ENCODE assay signal across 9 cellular contexts in the genomic region with DNA sequence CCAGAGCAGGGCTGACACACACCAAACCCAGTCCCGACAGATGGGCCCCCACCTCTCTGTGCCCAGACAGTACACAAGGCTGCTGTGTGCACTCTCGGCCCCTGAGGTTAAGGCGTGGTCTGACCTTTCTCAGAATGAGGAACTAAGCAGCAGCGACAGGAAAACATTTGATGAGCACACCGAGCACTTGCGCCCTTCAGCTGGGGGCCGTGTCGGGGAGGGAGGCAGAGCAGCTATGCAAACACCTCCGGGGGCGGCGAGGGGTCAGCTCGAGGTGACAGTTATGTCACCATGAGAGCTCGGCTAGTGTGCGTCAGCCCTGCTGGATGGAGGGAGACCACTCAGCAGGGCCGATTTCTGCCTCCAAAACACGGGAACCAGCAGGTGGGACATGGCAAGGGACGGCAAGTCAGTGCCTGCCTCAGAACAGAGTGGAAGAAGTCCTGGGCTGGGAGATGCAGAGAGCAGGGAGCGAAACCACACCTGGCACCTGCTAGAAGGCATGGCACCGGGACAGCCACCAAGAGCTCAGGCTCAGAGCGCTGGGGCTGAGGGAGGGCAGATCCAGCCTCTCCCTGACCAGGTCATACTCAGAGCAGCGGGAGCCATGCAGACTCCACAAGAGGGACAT. TPM values are rescaled to one million over a fixed set of nuclear protein-coding genes. Genes with fewer than 3 reads are reported as not detected.
A peak's percentile ranks its signal among the peaks of the same experiment; 100 is the strongest.
DNase-seq lines count a peak whose midpoint lies in the region; ATAC-seq and TF ChIP-seq lines count a peak whose summit lies in the region.
"Had no signal": no experiment of that assay in that cellular context is flagged by ENCODE, and none has a peak within 500 bp of the region (broad histone marks: within the 10 kb centered on the region; RNA-seq: fewer than 3 reads in every experiment).

No MANE protein-coding gene starts in this region.

- no peaks in the 10 kb centered on the region for H3K9me3 ChIP-seq in left ventricle myocardium inferior (replicated peaks)
- no peaks in the 10 kb centered on the region for H3K9me3 ChIP-seq in transverse colon
- H3K9me3 ChIP-seq: ascending aorta had no signal

- TF ChIP-seq CTCF in left ventricle myocardium inferior (IDR thresholded peaks at IDR 0.05; ENCODE audit: borderline replicate concordance) (no peak), transverse colon (IDR thresholded peaks at IDR 0.05) (no peak)

- in situ Hi-C loops in transverse colon (cut with MboI; ENCODE audit: low pct_ligation_motif_present in 1 of 4, low pct_unique_long_range_greater_than_20kb in 1 of 4, low sequenced_read_pairs in 3 of 4) = no loop called here

- peaks cover 20% of the 10 kb centered on the region for H3K4me1 ChIP-seq in left ventricle myocardium inferior
- H3K4me1 ChIP-seq in transverse colon = peaks cover 0 to 26% (median 9%) of the 10 kb centered on the region in 4 donors

- 62% methylated on average over 15 of the region's 21 CpGs; no CpG with 5 or more reads in 1 of the 2 donors for WGBS in transverse colon (ENCODE audit: low coverage in 1 of 2), 2 donors

- no peak for TF ChIP-seq EP300 in transverse colon (IDR thresholded peaks at IDR 0.05; ENCODE audit: low read depth)

- H3K27me3 ChIP-seq in left ventricle myocardium inferior (ENCODE audit: low read depth) (no peaks in the 10 kb centered on the region), transverse colon (no peaks in the 10 kb centered on the region)
- H3K27me3 ChIP-seq: ascending aorta had no signal

- H3K27ac ChIP-seq in left ventricle myocardium inferior (replicated peaks) (no peak overlapping the region), transverse colon (peak overlapping the region; percentile 15 to 58 (median 45))
- H3K27ac ChIP-seq: ascending aorta had no signal

- peak; percentile 99 for ATAC-seq in HG03108 (IDR thresholded peaks at IDR 0.05; ENCODE audit: unreplicated experiment)

- intact Hi-C loops in left ventricle myocardium inferior (cut with micrococcal nuclease) = no loop called here
- intact Hi-C loops in transverse colon (cut with DNase I; ENCODE audit: low total_unique reads) = no loop called here

- DNase-seq in COLO668 (lab: John Stamatoyannopoulos, UW; ENCODE audit: unreplicated experiment) (peak; percentile 9), GM19238 (ENCODE audit: insufficient read length, low spot score) (peak; percentile 91), SIG-M5 treated with dmso at 0.1 percent for 504 hours (lab: John Stamatoyannopoulos, UW; ENCODE audit: unreplicated experiment) (peak; percentile 88), left ventricle myocardium inferior (peak; percentile 33), transverse colon (peak; percentile 78), kidney glomerular epithelial cell (lab: John Stamatoyannopoulos, UW) (no peak), NCI-H2107 treated with DMSO at 0.1 percent for 48 hours (lab: John Stamatoyannopoulos, UW; ENCODE audit: unreplicated experiment) (no peak)

- H3K4me3 ChIP-seq in left ventricle myocardium inferior (no peak overlapping the region), transverse colon (no peak overlapping the region)
- H3K4me3 ChIP-seq: ascending aorta had no signal

- H3K36me3 ChIP-seq in left ventricle myocardium inferior (peaks cover 4% of the 10 kb centered on the region), transverse colon (no peaks in the 10 kb centered on the region)

- no peak for TF ChIP-seq POLR2A in transverse colon (IDR thresholded peaks at IDR 0.05)

RNA-seq across cellular contexts. Expression of a gene that starts 57.4 kb away (rescaled TPM):
- total RNA-seq in left ventricle myocardium inferior = 4.5 TPM
- total RNA-seq in transverse colon = 10 to 100 TPM in 3 of 4 donors, 1 to 10 TPM in 1; 10.0 to 25.4 (median 16.0) TPM

Comparison
In these comparisons a context has a peak if more than half of its experiments do, and no peak if none do; other contexts are left out.
1. DNase-seq: peak in COLO668 (single experiment), GM19238 (single experiment), SIG-M5 treated with dmso at 0.1 percent for 504 hours (single experiment), left ventricle myocardium inferior (single experiment) and transverse colon (single experiment); none in kidney glomerular epithelial cell (single experiment) and NCI-H2107 treated with DMSO at 0.1 percent for 48 hours (single experiment).